ENCODE assay signal across 10 cellular contexts in genomic region chr3:118501152-118501551, GRCh38.
DNase-seq lines count a peak whose midpoint lies in the region; ATAC-seq and TF ChIP-seq lines count a peak whose summit lies in the region.
"Had no signal": no experiment of that assay in that cellular context is flagged by ENCODE, and none has a peak within 500 bp of the region (broad histone marks: within the 10 kb centered on the region; RNA-seq: fewer than 3 reads in every experiment).

No MANE protein-coding gene starts in this region.

- in situ Hi-C loops in mammary epithelial cell (cut with MboI; ENCODE audit: low sequenced_read_pairs in 2 of 2): no loop called here

- H3K4me2 ChIP-seq in mammary epithelial cell (ENCODE audit: insufficient read depth, low read depth, low read length): no peak overlapping the region

- peak; percentile 9 to 23 for TF ChIP-seq CTCF in mammary epithelial cell (conservative IDR thresholded peaks at IDR 0.05 in 1 of 2, IDR thresholded peaks at IDR 0.05 in 1 of 2; ENCODE audit: extremely low read depth in 1 of 2, insufficient read depth in 1 of 2, low read depth in 1 of 2, low read length in 2 of 2)

- H3K4me1 ChIP-seq in mammary epithelial cell (ENCODE audit: insufficient read depth, low read length) (peaks cover 23% of the 10 kb centered on the region), neuron (ENCODE audit: insufficient read depth, low read length) (peaks cover 15% of the 10 kb centered on the region)
- H3K4me1 ChIP-seq: vagina had no signal

- H3K9me3 ChIP-seq in mammary epithelial cell (replicated peaks; ENCODE audit: insufficient read depth, low read length) (no peaks in the 10 kb centered on the region), neuron (ENCODE audit: low read length) (no peaks in the 10 kb centered on the region)
- H3K9me3 ChIP-seq: vagina had no signal

- CTCF ChIA-PET in mammary epithelial cell (lab: Charles Lee; ENCODE audit: low non-redundant PET): no interaction called here

- peak; percentile 83 for DNase-seq in DMS153 (lab: John Stamatoyannopoulos, UW)
- DNase-seq in NCI-H128 (lab: John Stamatoyannopoulos, UW; ENCODE audit: unreplicated experiment): peak; percentile 47
- DNase-seq in mammary epithelial cell: peak; percentile 20
- no peak for DNase-seq in stimulated activated naive CD4-positive, alpha-beta T cell (lab: John Stamatoyannopoulos, UW)
- no peak for DNase-seq in HK-2 (ENCODE audit: unreplicated experiment)
- DNase-seq in activated effector memory CD4-positive, alpha-beta T cell treated with Interleukin-2 at 50 U/mL for 16 hours: no peak

- peak overlapping the region; percentile 81 for H2AFZ ChIP-seq in mammary epithelial cell (ENCODE audit: low read depth, low read length)
- H2AFZ ChIP-seq in neuron (ENCODE audit: low read depth, low read length): peak overlapping the region; percentile 28

- no peak for ATAC-seq in HG03097 (IDR thresholded peaks at IDR 0.05; ENCODE audit: low FRiP score, unreplicated experiment)
- ATAC-seq: K562 had no signal

- BruUV-seq in mammary epithelial cell (replicated peaks; lab: Mats Ljungman, UMichigan): no TSS peak

- WGBS in mammary epithelial cell (ENCODE audit: low coverage, missing lambda C conversion rate): 30% methylated on average over 1 of the region's 1 CpG

- H4K20me1 ChIP-seq in mammary epithelial cell (ENCODE audit: insufficient read depth, low read length): no peaks in the 10 kb centered on the region

- dilution Hi-C loops in mammary epithelial cell (cut with HindIII; ENCODE audit: low sequenced_read_pairs): no loop called here

- H3K4me3 ChIP-seq in mammary epithelial cell (replicated peaks in 1 of 3; ENCODE audit: insufficient read depth in 1 of 3, low read depth in 2 of 3, low read length in 3 of 3): no peak overlapping the region
- no peak overlapping the region for H3K4me3 ChIP-seq in neuron (ENCODE audit: low read length)
- H3K4me3 ChIP-seq: K562, vagina had no signal

- H3K36me3 ChIP-seq in mammary epithelial cell (ENCODE audit: insufficient read depth, low read length) (no peaks in the 10 kb centered on the region), neuron (ENCODE audit: insufficient read depth, low read length) (no peaks in the 10 kb centered on the region)
- H3K36me3 ChIP-seq: vagina had no signal

- H3K27ac ChIP-seq in mammary epithelial cell (ENCODE audit: insufficient read depth, low read depth, low read length): no peak overlapping the region
- H3K27ac ChIP-seq: vagina had no signal

- no peak overlapping the region for H3K9ac ChIP-seq in mammary epithelial cell (ENCODE audit: insufficient read depth, low read length)

- intact Hi-C loops in mammary epithelial cell (cut with micrococcal nuclease): no loop called here

- H3K27me3 ChIP-seq in mammary epithelial cell (ENCODE audit: insufficient read depth, low read length) (no peaks in the 10 kb centered on the region), neuron (ENCODE audit: insufficient read depth, low read length) (no peaks in the 10 kb centered on the region)
- H3K27me3 ChIP-seq: vagina had no signal

- H3K79me2 ChIP-seq in mammary epithelial cell (ENCODE audit: insufficient read depth, low read length): no peaks in the 10 kb centered on the region

Comparison
In these comparisons a context has a peak if more than half of its experiments do, and no peak if none do; other contexts are left out.
1. DNase-seq: peak in DMS153 (single experiment), NCI-H128 (single experiment) and mammary epithelial cell (single experiment); none in stimulated activated naive CD4-positive, alpha-beta T cell (0 of 6), HK-2 (single experiment) and activated effector memory CD4-positive, alpha-beta T cell treated with Interleukin-2 at 50 U/mL for 16 hours (single experiment).